In the genomic region with DNA sequence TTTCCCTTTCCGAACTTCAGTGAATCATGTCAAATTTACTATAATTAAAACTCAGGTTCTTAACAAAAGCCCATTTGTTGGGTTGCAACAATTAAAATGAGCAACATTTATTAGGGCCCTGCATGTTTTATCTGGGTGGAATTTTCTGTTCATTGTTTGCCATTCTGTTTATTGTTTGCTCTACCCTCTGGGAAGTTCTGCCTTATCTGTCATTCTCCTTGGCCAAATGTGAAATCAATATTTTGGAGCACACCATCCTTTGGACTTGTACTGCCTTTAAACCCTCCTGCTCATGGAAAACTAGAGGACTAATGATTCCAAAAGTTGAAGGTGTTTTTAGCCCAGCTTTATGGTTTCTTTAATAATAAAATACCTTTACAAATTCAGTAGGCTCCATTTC, we compare ENCODE assay signal across 20 cellular contexts.
DNase-seq lines count a peak whose midpoint lies in the region; ATAC-seq, FAIRE-seq and TF ChIP-seq lines count a peak whose summit lies in the region.
"Had no signal": no experiment of that assay in that cellular context is flagged by ENCODE, and none has a peak within 500 bp of the region (broad histone marks: within the 10 kb centered on the region; RNA-seq: fewer than 3 reads in every experiment).

No MANE protein-coding gene starts in this region.

- FAIRE-seq in GM12892 (lab: Jason Lieb, UNC), result no peak
- FAIRE-seq: A549, D721Med, G401.6, GM12878, GM19239 had no signal

- H3K36me3 ChIP-seq in SK-N-SH (replicated peaks in 1 of 2; ENCODE audit: control insufficient read depth in 1 of 2, insufficient read depth in 2 of 2, low read length in 1 of 2), result no peaks in the 10 kb centered on the region
- H3K36me3 ChIP-seq: BLaER1 treated with 17β-estradiol and CSF1 and Interleukin-3, amounts not matched to agents 10 nM and 100 nM had no signal

- no peak for ATAC-seq in SK-N-SH treated with all-trans-retinoic acid at 6 μM for 48 hours
- ATAC-seq: A549; CD8-positive, alpha-beta T cell; GM12878 had no signal

- no peak overlapping the region for H3K9ac ChIP-seq in SK-N-SH
- H3K9ac ChIP-seq: BLaER1 treated with 17β-estradiol and CSF1 and Interleukin-3, amounts not matched to agents 10 nM and 100 nM had no signal

- no peaks in the 10 kb centered on the region for H3K4me1 ChIP-seq in SK-N-SH (ENCODE audit: control insufficient read depth in 1 of 2, insufficient read depth in 2 of 2, low read depth in 1 of 2, low read length in 1 of 2)
- H3K4me1 ChIP-seq: A549; BLaER1 treated with 17β-estradiol and CSF1 and Interleukin-3, amounts not matched to agents 10 nM and 100 nM; Caco-2 had no signal

- no peak for TF ChIP-seq RAD21 in SK-N-SH (IDR thresholded peaks at IDR 0.05; ENCODE audit: low read length)

- H3K9me3 ChIP-seq in SK-N-SH, result no peaks in the 10 kb centered on the region
- H3K9me3 ChIP-seq: BLaER1 treated with 17β-estradiol and CSF1 and Interleukin-3, amounts not matched to agents 10 nM and 100 nM; Caco-2 had no signal

- no peak for TF ChIP-seq EP300 in SK-N-SH (IDR thresholded peaks at IDR 0.05; ENCODE audit: borderline replicate concordance in 1 of 2, low read depth in 1 of 2, low read length in 1 of 2)

- no peaks in the 10 kb centered on the region for H3K79me2 ChIP-seq in SK-N-SH (ENCODE audit: insufficient read depth)

- CTCF ChIA-PET in SK-N-SH (lab: Yijun Ruan, JAX), result no interaction called here

- no peak for TF ChIP-seq CTCF in SK-N-SH (IDR thresholded peaks at IDR 0.05)

- H3K27me3 ChIP-seq in SK-N-SH (ENCODE audit: insufficient read depth), result no peaks in the 10 kb centered on the region
- H3K27me3 ChIP-seq: BLaER1 treated with 17β-estradiol and CSF1 and Interleukin-3, amounts not matched to agents 10 nM and 100 nM had no signal

- POLR2A ChIA-PET in SK-N-SH (lab: Yijun Ruan, JAX), result no interaction called here

- no peaks in the 10 kb centered on the region for H3F3A ChIP-seq in SK-N-SH (replicated peaks; ENCODE audit: insufficient read depth)

- no peak overlapping the region for H3K4me2 ChIP-seq in SK-N-SH
- H3K4me2 ChIP-seq: A549; BLaER1 treated with 17β-estradiol and CSF1 and Interleukin-3, amounts not matched to agents 10 nM and 100 nM had no signal

- no peak overlapping the region for H3K4me3 ChIP-seq in SK-N-SH (ENCODE audit: low read depth in 2 of 2, low read length in 1 of 2)
- H3K4me3 ChIP-seq: A549; BLaER1 treated with 17β-estradiol and CSF1 and Interleukin-3, amounts not matched to agents 10 nM and 100 nM; GM12878 had no signal

- WGBS in SK-N-SH (ENCODE audit: low lambda C conversion rate), result 0% methylated on average over 1 of the region's 1 CpG

- H3K27ac ChIP-seq in SK-N-SH (ENCODE audit: low read depth in 2 of 2, low read length in 1 of 2), result no peak overlapping the region
- H3K27ac ChIP-seq: 22Rv1; A549; BLaER1 treated with 17β-estradiol and CSF1 and Interleukin-3, amounts not matched to agents 10 nM and 100 nM; C4-2B had no signal

- no peaks in the 10 kb centered on the region for H4K20me1 ChIP-seq in SK-N-SH (ENCODE audit: insufficient read depth)
- H4K20me1 ChIP-seq: BLaER1 treated with 17β-estradiol and CSF1 and Interleukin-3, amounts not matched to agents 10 nM and 100 nM had no signal

- no peaks in the 10 kb centered on the region; the same call in 1 of the 2 replicates for H3K9me2 ChIP-seq in SK-N-SH

- DNase-seq in SK-N-SH, result no peak
- peak; percentile 2 for DNase-seq in kidney glomerular epithelial cell (lab: John Stamatoyannopoulos, UW)
- DNase-seq in GM12892 (ENCODE audit: insufficient read length), result no peak
- DNase-seq in GM03348 (ENCODE audit: low spot score), result no peak
- DNase-seq: AML-193; Caco-2; Calu3; CD4-positive, alpha-beta T cell; CD8-positive, alpha-beta T cell; DMS79 treated with DMSO at 0.1 percent for 48 hours; GF-D8 had no signal

- H2AFZ ChIP-seq in SK-N-SH (ENCODE audit: low read depth), result peak overlapping the region; percentile 12; the same call in 1 of the 2 replicates

- TF ChIP-seq POLR2A in GM12892 (IDR thresholded peaks at IDR 0.05; ENCODE audit: low read depth, low read length), result no peak

TF ChIP-seq in SK-N-SH, 30 proteins besides CTCF, POLR2A, EP300 and RAD21:
- TF ChIP-seq TAF1 (IDR thresholded peaks at IDR 0.05; ENCODE audit: borderline replicate concordance, low read depth, low read length), result no peak
- no peak for TF ChIP-seq RXRA (IDR thresholded peaks at IDR 0.05; ENCODE audit: borderline replicate concordance, low read depth)
- TF ChIP-seq, protein P1, sequence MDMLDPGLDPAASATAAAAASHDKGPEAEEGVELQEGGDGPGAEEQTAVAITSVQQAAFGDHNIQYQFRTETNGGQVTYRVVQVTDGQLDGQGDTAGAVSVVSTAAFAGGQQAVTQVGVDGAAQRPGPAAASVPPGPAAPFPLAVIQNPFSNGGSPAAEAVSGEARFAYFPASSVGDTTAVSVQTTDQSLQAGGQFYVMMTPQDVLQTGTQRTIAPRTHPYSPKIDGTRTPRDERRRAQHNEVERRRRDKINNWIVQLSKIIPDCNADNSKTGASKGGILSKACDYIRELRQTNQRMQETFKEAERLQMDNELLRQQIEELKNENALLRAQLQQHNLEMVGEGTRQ (IDR thresholded peaks at IDR 0.05; ENCODE audit: borderline replicate concordance, low read depth, low read length), result no peak
- no peak for TF ChIP-seq GABPA (IDR thresholded peaks at IDR 0.05; ENCODE audit: low read depth)
- no peak for TF ChIP-seq CHD2 (IDR thresholded peaks at IDR 0.05; ENCODE audit: low read length, partially characterized antibody)
- no peak for TF ChIP-seq NFIC (IDR thresholded peaks at IDR 0.05; ENCODE audit: borderline replicate concordance)
- TF ChIP-seq EZH2phosphoT487 (IDR thresholded peaks at IDR 0.05; ENCODE audit: borderline replicate concordance, low read depth), result no peak
- TF ChIP-seq, protein P2, sequence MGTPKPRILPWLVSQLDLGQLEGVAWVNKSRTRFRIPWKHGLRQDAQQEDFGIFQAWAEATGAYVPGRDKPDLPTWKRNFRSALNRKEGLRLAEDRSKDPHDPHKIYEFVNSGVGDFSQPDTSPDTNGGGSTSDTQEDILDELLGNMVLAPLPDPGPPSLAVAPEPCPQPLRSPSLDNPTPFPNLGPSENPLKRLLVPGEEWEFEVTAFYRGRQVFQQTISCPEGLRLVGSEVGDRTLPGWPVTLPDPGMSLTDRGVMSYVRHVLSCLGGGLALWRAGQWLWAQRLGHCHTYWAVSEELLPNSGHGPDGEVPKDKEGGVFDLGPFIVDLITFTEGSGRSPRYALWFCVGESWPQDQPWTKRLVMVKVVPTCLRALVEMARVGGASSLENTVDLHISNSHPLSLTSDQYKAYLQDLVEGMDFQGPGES (IDR thresholded peaks at IDR 0.05; ENCODE audit: low read depth, low read length), result no peak
TF ChIP-seq in SK-N-SH: peak in this region for 0.

TF ChIP-seq in SK-N-SH treated with all-trans-retinoic acid at 6 μM for 48 hours, 23 proteins besides CTCF, POLR2A, EP300 and RAD21 (continues in another document):
- TF ChIP-seq, protein P3, sequence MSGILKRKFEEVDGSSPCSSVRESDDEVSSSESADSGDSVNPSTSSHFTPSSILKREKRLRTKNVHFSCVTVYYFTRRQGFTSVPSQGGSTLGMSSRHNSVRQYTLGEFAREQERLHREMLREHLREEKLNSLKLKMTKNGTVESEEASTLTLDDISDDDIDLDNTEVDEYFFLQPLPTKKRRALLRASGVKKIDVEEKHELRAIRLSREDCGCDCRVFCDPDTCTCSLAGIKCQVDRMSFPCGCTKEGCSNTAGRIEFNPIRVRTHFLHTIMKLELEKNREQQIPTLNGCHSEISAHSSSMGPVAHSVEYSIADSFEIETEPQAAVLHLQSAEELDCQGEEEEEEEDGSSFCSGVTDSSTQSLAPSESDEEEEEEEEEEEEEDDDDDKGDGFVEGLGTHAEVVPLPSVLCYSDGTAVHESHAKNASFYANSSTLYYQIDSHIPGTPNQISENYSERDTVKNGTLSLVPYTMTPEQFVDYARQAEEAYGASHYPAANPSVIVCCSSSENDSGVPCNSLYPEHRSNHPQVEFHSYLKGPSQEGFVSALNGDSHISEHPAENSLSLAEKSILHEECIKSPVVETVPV (CRISPR knock-in tag; IDR thresholded peaks at IDR 0.05), result no peak
- TF ChIP-seq TCF4 (CRISPR knock-in tag; IDR thresholded peaks at IDR 0.05; ENCODE audit: borderline replicate concordance) (no peak), OSR1 (CRISPR knock-in tag; IDR thresholded peaks at IDR 0.05) (no peak), BACH2 (CRISPR knock-in tag; IDR thresholded peaks at IDR 0.05; ENCODE audit: borderline replicate concordance) (no peak), PPARA (CRISPR knock-in tag; IDR thresholded peaks at IDR 0.05; ENCODE audit: borderline replicate concordance) (no peak), CSDC2 (CRISPR knock-in tag; IDR thresholded peaks at IDR 0.05) (no peak), ARNTL (CRISPR knock-in tag; IDR thresholded peaks at IDR 0.05; ENCODE audit: borderline replicate concordance, low read depth) (no peak), ZNF70 (CRISPR knock-in tag; IDR thresholded peaks at IDR 0.05) (no peak), ZC3H10 (CRISPR knock-in tag; IDR thresholded peaks at IDR 0.05) (no peak), ZFP3 (CRISPR knock-in tag; IDR thresholded peaks at IDR 0.05) (no peak), ZNF8 (CRISPR knock-in tag; IDR thresholded peaks at IDR 0.05) (no peak), SNAI2 (CRISPR knock-in tag; IDR thresholded peaks at IDR 0.05) (no peak), RARB (CRISPR knock-in tag; IDR thresholded peaks at IDR 0.05) (no peak), ZFP30 (CRISPR knock-in tag; IDR thresholded peaks at IDR 0.05) (no peak)
- TF ChIP-seq, protein P4, sequence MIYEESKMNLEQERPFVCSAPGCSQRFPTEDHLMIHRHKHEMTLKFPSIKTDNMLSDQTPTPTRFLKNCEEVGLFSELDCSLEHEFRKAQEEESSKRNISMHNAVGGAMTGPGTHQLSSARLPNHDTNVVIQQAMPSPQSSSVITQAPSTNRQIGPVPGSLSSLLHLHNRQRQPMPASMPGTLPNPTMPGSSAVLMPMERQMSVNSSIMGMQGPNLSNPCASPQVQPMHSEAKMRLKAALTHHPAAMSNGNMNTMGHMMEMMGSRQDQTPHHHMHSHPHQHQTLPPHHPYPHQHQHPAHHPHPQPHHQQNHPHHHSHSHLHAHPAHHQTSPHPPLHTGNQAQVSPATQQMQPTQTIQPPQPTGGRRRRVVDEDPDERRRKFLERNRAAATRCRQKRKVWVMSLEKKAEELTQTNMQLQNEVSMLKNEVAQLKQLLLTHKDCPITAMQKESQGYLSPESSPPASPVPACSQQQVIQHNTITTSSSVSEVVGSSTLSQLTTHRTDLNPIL (CRISPR knock-in tag; IDR thresholded peaks at IDR 0.05; ENCODE audit: low read depth), result no peak
